In genomic region chr2:218858671-218859555, GRCh38 we compare ENCODE assay signal across 13 cellular contexts. TPM values are rescaled to one million over a fixed set of nuclear protein-coding genes. Genes with fewer than 3 reads are reported as not detected.
A peak's percentile ranks its signal among the peaks of the same experiment; 100 is the strongest.
DNase-seq lines count a peak whose midpoint lies in the region; ATAC-seq, FAIRE-seq and TF ChIP-seq lines count a peak whose summit lies in the region.
"Had no signal": no experiment of that assay in that cellular context is flagged by ENCODE, and none has a peak within 500 bp of the region (broad histone marks: within the 10 kb centered on the region; RNA-seq: fewer than 3 reads in every experiment).

No MANE protein-coding gene starts in this region.

- H3K14ac ChIP-seq in H1 (ENCODE audit: insufficient read length): no peak overlapping the region

- H2AFZ ChIP-seq in H1 (ENCODE audit: low read length): no peak overlapping the region

- TF ChIP-seq POLR2A in H1 (IDR thresholded peaks at IDR 0.05; ENCODE audit: control extremely low read depth in 1 of 2, low read depth in 2 of 2, low read length in 2 of 2) (no peak), GM18505 (IDR thresholded peaks at IDR 0.05; ENCODE audit: borderline replicate concordance, extremely low read depth, insufficient read depth, insufficient read length) (no peak)

- H3K36me3 ChIP-seq in BLaER1 treated with 17β-estradiol and CSF1 and Interleukin-3, amounts not matched to agents 10 nM and 100 nM: no peaks in the 10 kb centered on the region
- H3K36me3 ChIP-seq in HEK293 (ENCODE audit: control insufficient read depth in 2 of 2, insufficient read depth in 1 of 2, low read length in 2 of 2) (no peaks in the 10 kb centered on the region), H1 (ENCODE audit: control insufficient read depth in 2 of 4, insufficient read depth in 4 of 4, low read length in 3 of 4) (peaks cover 0 to 2% (median 0%) of the 10 kb centered on the region in 4 experiments; a peak in 1 of 8 replicates)

- peaks cover 5% of the 10 kb centered on the region; the same call in 1 of the 2 replicates for H3K23me2 ChIP-seq in H1 (ENCODE audit: low read depth, low read length)

- no peaks in the 10 kb centered on the region for H3K36me3 Mint-ChIP-seq in osteocyte (ENCODE audit: unreplicated experiment)

- H3K79me1 ChIP-seq in H1 (ENCODE audit: low read depth, low read length): no peaks in the 10 kb centered on the region

- H3K4ac ChIP-seq in H1 (replicated peaks; ENCODE audit: insufficient read length, low read depth, low read length): no peak overlapping the region

- TF ChIP-seq CTCF in HEK293 (tag by site-specific recombination; IDR thresholded peaks at IDR 0.05): no peak
- no peak for TF ChIP-seq CTCF in H1 (IDR thresholded peaks at IDR 0.05; ENCODE audit: control extremely low read depth in 1 of 3, insufficient read depth in 1 of 3, low read depth in 1 of 3, low read length in 3 of 3)
- TF ChIP-seq CTCF in osteocyte (IDR thresholded peaks at IDR 0.05): no peak

- H2AK5ac ChIP-seq in H1 (ENCODE audit: low read depth, low read length): no peak overlapping the region

- ATAC-seq in GM18511 (IDR thresholded peaks at IDR 0.05; ENCODE audit: unreplicated experiment) (no peak), GM18505 (IDR thresholded peaks at IDR 0.05; ENCODE audit: unreplicated experiment) (no peak)

- peaks cover 39% of the 10 kb centered on the region for H3K4me1 Mint-ChIP-seq in osteocyte (ENCODE audit: unreplicated experiment)

- no peak overlapping the region for H3K18ac ChIP-seq in H1 (ENCODE audit: extremely low read depth, low read length)

- H3K4me3 Mint-ChIP-seq in osteocyte (ENCODE audit: unreplicated experiment): peak overlapping the region; percentile 67

- no peak overlapping the region for H2BK20ac ChIP-seq in H1 (ENCODE audit: low read length)

- DNase-seq in H1 (ENCODE audit: low read depth in 1 of 2, low spot score in 2 of 2) (peak in 1 of 2 experiments; percentile 74), osteocyte (ENCODE audit: extremely low spot score, unreplicated experiment) (no peak), GM19240 (ENCODE audit: insufficient read length, low spot score) (no peak), RPMI8226 (no peak)
- DNase-seq: activated CD4-positive, CD25-positive, alpha-beta regulatory T cell treated with anti-CD3 and anti-CD28 coated beads, Interleukin-2, amount 50 U/mL, for 72 hours; DND-41; NK-92 treated with Interleukin-12 subunit alpha and Interleukin-12 subunit beta, amount 100 ng/mL, for 24 hours had no signal

- no peak for TF ChIP-seq RAD21 in H1 (IDR thresholded peaks at IDR 0.05 in 1 of 2, conservative IDR thresholded peaks at IDR 0.05 in 1 of 2; ENCODE audit: low read depth in 2 of 2, low read length in 2 of 2)

- no peak overlapping the region for H4K91ac ChIP-seq in H1 (replicated peaks; ENCODE audit: insufficient read length, low read length)

- no peak overlapping the region for H4K5ac ChIP-seq in H1 (ENCODE audit: insufficient read length, low read depth, low read length)

- H3K79me2 ChIP-seq in H1 (ENCODE audit: control insufficient read depth in 1 of 2, insufficient read depth in 2 of 2, low read length in 2 of 2): no peaks in the 10 kb centered on the region

- no peak overlapping the region for H2BK5ac ChIP-seq in H1 (ENCODE audit: low read depth, low read length)

- no peak overlapping the region for H3K27ac Mint-ChIP-seq in osteocyte (ENCODE audit: unreplicated experiment)

- H3K9ac ChIP-seq in BLaER1 treated with 17β-estradiol and CSF1 and Interleukin-3, amounts not matched to agents 10 nM and 100 nM: no peak overlapping the region
- no peak overlapping the region for H3K9ac ChIP-seq in H1 (replicated peaks in 1 of 4; ENCODE audit: extremely low read depth in 1 of 4, low read depth in 3 of 4, low read length in 3 of 4)

- H3K4me2 ChIP-seq in BLaER1 treated with 17β-estradiol and CSF1 and Interleukin-3, amounts not matched to agents 10 nM and 100 nM: peak overlapping the region; percentile 33 to 59 (median 45); a peak in 16 of 22 replicates
- H3K4me2 ChIP-seq in H1 (ENCODE audit: insufficient read depth in 1 of 2, low read depth in 2 of 2, low read length in 2 of 2): peak overlapping the region; percentile 63 to 72

- H2BK15ac ChIP-seq in H1 (ENCODE audit: low read length): no peak overlapping the region

- POLR2A ChIA-PET in HEK293 (lab: Yijun Ruan, JAX) (interaction anchor here (0.5 to 0.6 kb wide), 2 partner anchors 39 to 258 kb away, joined by 3 to 5 read pairs; no protein-coding TSS in a partner anchor), H1 (lab: Charles Lee; ENCODE audit: partially characterized antibody) (interaction anchor here (0.6 to 1.3 kb wide), 3 partner anchors 9 to 37 kb away, joined by 3 read pairs; no protein-coding TSS in a partner anchor)

- H4K8ac ChIP-seq in H1 (ENCODE audit: extremely low read depth, insufficient read depth, low read length): no peak overlapping the region

- H2BK12ac ChIP-seq in H1 (ENCODE audit: low read depth, low read length): 0 out of 2 replicates have a peak overlapping the region, but pooled peaks have one; percentile 68

- peaks cover 68% of the 10 kb centered on the region for H3K27me3 Mint-ChIP-seq in osteocyte (ENCODE audit: unreplicated experiment)

- FAIRE-seq in H1 (lab: Jason Lieb, UNC): no peak
- FAIRE-seq: islet of Langerhans had no signal

- H2BK120ac ChIP-seq in H1 (replicated peaks; ENCODE audit: low read depth, low read length): no peak overlapping the region

- H3K4me3 ChIP-seq in BLaER1 treated with 17β-estradiol and CSF1 and Interleukin-3, amounts not matched to agents 10 nM and 100 nM: peak overlapping the region in 7 of 10 experiments; percentile 20 to 59 (median 36); a peak in 7 of 20 replicates
- H3K4me3 ChIP-seq in HEK293 (ENCODE audit: low read depth, low read length) (peak overlapping the region; percentile 40), H1 (ENCODE audit: extremely low read depth in 1 of 4, insufficient read depth in 2 of 4, low read depth in 3 of 4, low read length in 4 of 4) (peak overlapping the region; percentile 21 to 56 (median 25); a peak in 7 of 8 replicates)

- peaks cover 0 to 5% (median 0%) of the 10 kb centered on the region in 11 experiments; a peak in 1 of 22 replicates for H3K9me3 ChIP-seq in BLaER1 treated with 17β-estradiol and CSF1 and Interleukin-3, amounts not matched to agents 10 nM and 100 nM (replicated peaks in 1 of 11)
- H3K9me3 ChIP-seq in HEK293 (ENCODE audit: control insufficient read depth, insufficient read depth, low read depth, low read length): no peaks in the 10 kb centered on the region
- no peaks in the 10 kb centered on the region for H3K9me3 ChIP-seq in H1 (ENCODE audit: insufficient read depth in 2 of 2, low read depth in 1 of 2, low read length in 1 of 2)

- H3K23ac ChIP-seq in H1 (ENCODE audit: insufficient read length): no peak overlapping the region

- WGBS in H1 (ENCODE audit: extremely low coverage in 1 of 2, insufficient coverage in 1 of 2, insufficient read length in 1 of 2, insufficient replicate concordance in 2 of 2, low coverage in 1 of 2, low lambda C conversion rate in 2 of 2, missing lambda C conversion rate in 1 of 2), 2 experiments: 6% methylated on average over 32 of the region's 51 CpGs; no CpG with 5 or more reads in 1 of the 2 experiments

- CTCF ChIA-PET in HEK293 (lab: Yijun Ruan, JAX): interaction anchor here (0.7 to 10.4 kb wide), 7 partner anchors 10 to 697 kb away, joined by 3 to 115 read pairs (median 3); no protein-coding TSS in a partner anchor
- CTCF ChIA-PET in H1 (lab: Charles Lee; ENCODE audit: partially characterized antibody): interaction anchor here (0.6 to 3.3 kb wide), 16 partner anchors 9 to 144 kb away, joined by 3 to 27 read pairs (median 6); partner anchors contain the start of gene WNT10A

- H3K56ac ChIP-seq in H1 (replicated peaks; ENCODE audit: insufficient read length, low read depth, low read length): no peak overlapping the region

- no peaks in the 10 kb centered on the region for H3K9me3 Mint-ChIP-seq in osteocyte (ENCODE audit: unreplicated experiment)

- peaks cover 99 to 100% (median 100%) of the 10 kb centered on the region in 11 experiments for H3K27me3 ChIP-seq in BLaER1 treated with 17β-estradiol and CSF1 and Interleukin-3, amounts not matched to agents 10 nM and 100 nM
- H3K27me3 ChIP-seq in H1 (replicated peaks in 1 of 4; ENCODE audit: control insufficient read depth in 3 of 4, extremely low read depth in 1 of 4, insufficient read depth in 3 of 4, low read length in 3 of 4): peaks cover 83 to 98% (median 97%) of the 10 kb centered on the region in 4 experiments

- no peak overlapping the region for H3K27ac ChIP-seq in BLaER1 treated with 17β-estradiol and CSF1 and Interleukin-3, amounts not matched to agents 10 nM and 100 nM
- H3K27ac ChIP-seq in HEK293 (ENCODE audit: extremely low read depth, low read depth, low read length): no peak overlapping the region
- no peak overlapping the region for H3K27ac ChIP-seq in H1 (ENCODE audit: low read depth, low read length)

- TF ChIP-seq EP300 in H1 (IDR thresholded peaks at IDR 0.05; ENCODE audit: borderline replicate concordance in 1 of 2, low read depth in 2 of 2, low read length in 2 of 2): no peak

- H4K20me1 ChIP-seq in BLaER1 treated with 17β-estradiol and CSF1 and Interleukin-3, amounts not matched to agents 10 nM and 100 nM: peaks cover 0 to 75% (median 34%) of the 10 kb centered on the region in 11 experiments; a peak in 16 of 22 replicates
- peaks cover 11 to 17% of the 10 kb centered on the region in 2 experiments for H4K20me1 ChIP-seq in H1 (replicated peaks in 1 of 2; ENCODE audit: control insufficient read depth in 1 of 2, insufficient read depth in 2 of 2, low read length in 2 of 2)

- peaks cover 8 to 19% (median 13%) of the 10 kb centered on the region in 10 experiments; a peak in 19 of 20 replicates for H3K4me1 ChIP-seq in BLaER1 treated with 17β-estradiol and CSF1 and Interleukin-3, amounts not matched to agents 10 nM and 100 nM
- peaks cover 16% of the 10 kb centered on the region for H3K4me1 ChIP-seq in HEK293 (ENCODE audit: control insufficient read depth, insufficient read depth, low read length)
- peaks cover 13 to 44% (median 25%) of the 10 kb centered on the region in 4 experiments for H3K4me1 ChIP-seq in H1 (replicated peaks in 1 of 4; ENCODE audit: control insufficient read depth in 3 of 4, insufficient read depth in 4 of 4, low read length in 3 of 4)

RNA-seq across cellular contexts. Expression of gene WNT6, which starts 0.7 kb away (rescaled TPM):
- not detected in 2 replicates for total RNA-seq in H1 (2021; fragmentation: NEBNext Ultra II Directional; extraction: Animal tissue kit (Norgen Biotek cat#: 25700))
- not detected in 2 replicates for polyA plus RNA-seq in H1 (2011; rRNA removed)
- polyA plus RNA-seq in H1 (2011; cell fraction: cytosol; rRNA removed): not detected
- polyA plus RNA-seq in H1 (2011; cell fraction: nucleus; rRNA removed): not detected
- not detected in 4 replicates for polyA plus RNA-seq in H1 (2012, experiment 1 of 2)
- not detected for polyA plus RNA-seq in H1 (2012, experiment 2 of 2)
- not detected for polyA plus RNA-seq in H1 (2013, experiment 1 of 2)
- polyA plus RNA-seq in H1 (2013, experiment 2 of 2): not detected
- polyA minus RNA-seq in H1 (2011; rRNA and poly(A)+ RNA removed): not detected in 2 replicates
- not detected for polyA minus RNA-seq in H1 (2011; cell fraction: cytosol; rRNA and poly(A)+ RNA removed)
- polyA minus RNA-seq in H1 (2011; cell fraction: nucleus; rRNA and poly(A)+ RNA removed): not detected
- total RNA-seq in osteocyte: 0.42 and 0.64 TPM in 2 replicates
- total RNA-seq: temporal lobe had no signal

RNA-seq across cellular contexts. Expression of gene WNT10A, which starts 21.7 kb away (rescaled TPM):
- not detected in 2 replicates for total RNA-seq in H1 (2021; fragmentation: NEBNext Ultra II Directional; extraction: Animal tissue kit (Norgen Biotek cat#: 25700))
- 0.05 TPM in 1 of 2 replicates, not detected in the other for polyA plus RNA-seq in H1 (2011; rRNA removed)
- 0.03 TPM for polyA plus RNA-seq in H1 (2011; cell fraction: cytosol; rRNA removed)
- polyA plus RNA-seq in H1 (2011; cell fraction: nucleus; rRNA removed): not detected
- not detected in 4 replicates for polyA plus RNA-seq in H1 (2012, experiment 1 of 2)
- polyA plus RNA-seq in H1 (2012, experiment 2 of 2): not detected
- not detected for polyA plus RNA-seq in H1 (2013, experiment 1 of 2)
- not detected for polyA plus RNA-seq in H1 (2013, experiment 2 of 2)
- polyA minus RNA-seq in H1 (2011; rRNA and poly(A)+ RNA removed): not detected in 2 replicates
- polyA minus RNA-seq in H1 (2011; cell fraction: cytosol; rRNA and poly(A)+ RNA removed): not detected
- 0.20 TPM for polyA minus RNA-seq in H1 (2011; cell fraction: nucleus; rRNA and poly(A)+ RNA removed)
- not detected in 2 replicates for total RNA-seq in osteocyte
- total RNA-seq: temporal lobe had no signal

RNA-seq across cellular contexts. Expression of gene PRKAG3, which starts 27.3 kb away (rescaled TPM):
- total RNA-seq in H1 (2021; fragmentation: NEBNext Ultra II Directional; extraction: Animal tissue kit (Norgen Biotek cat#: 25700)): not detected in 2 replicates
- not detected in 2 replicates for polyA plus RNA-seq in H1 (2011; rRNA removed)
- polyA plus RNA-seq in H1 (2011; cell fraction: cytosol; rRNA removed): not detected
- polyA plus RNA-seq in H1 (2011; cell fraction: nucleus; rRNA removed): not detected
- not detected in 4 replicates for polyA plus RNA-seq in H1 (2012, experiment 1 of 2)
- polyA plus RNA-seq in H1 (2012, experiment 2 of 2): not detected
- polyA plus RNA-seq in H1 (2013, experiment 1 of 2): not detected
- not detected for polyA plus RNA-seq in H1 (2013, experiment 2 of 2)
- polyA minus RNA-seq in H1 (2011; rRNA and poly(A)+ RNA removed): not detected in 2 replicates
- polyA minus RNA-seq in H1 (2011; cell fraction: cytosol; rRNA and poly(A)+ RNA removed): not detected
- polyA minus RNA-seq in H1 (2011; cell fraction: nucleus; rRNA and poly(A)+ RNA removed): not detected
- not detected in 2 replicates for total RNA-seq in osteocyte
- total RNA-seq: temporal lobe had no signal
